In the genomic region with DNA sequence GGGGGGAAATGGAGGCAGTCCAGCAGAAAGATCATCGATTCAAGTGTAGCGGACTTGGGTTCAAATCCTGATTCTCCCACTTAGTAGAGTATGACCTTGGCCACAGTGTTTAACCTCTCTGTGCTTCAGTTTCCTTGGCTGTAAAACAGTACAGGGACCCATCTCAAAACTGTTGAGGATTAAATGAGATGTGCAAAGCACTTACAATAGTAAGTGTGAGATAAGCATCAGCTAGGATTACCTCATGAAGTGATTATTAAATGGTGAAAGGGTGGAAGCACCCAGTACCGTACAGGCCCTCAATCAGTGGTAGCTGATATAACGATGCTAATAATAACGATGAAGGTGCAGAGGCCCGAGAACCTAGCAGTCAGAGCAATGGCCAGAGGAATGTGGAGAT, we compare ENCODE assay signal across 8 cellular contexts. TPM values are rescaled to one million over a fixed set of nuclear protein-coding genes. Genes with fewer than 3 reads are reported as not detected.
DNase-seq lines count a peak whose midpoint lies in the region; ATAC-seq, FAIRE-seq and TF ChIP-seq lines count a peak whose summit lies in the region.

No MANE protein-coding gene starts in this region.

- no peak for FAIRE-seq in urothelium cell line (lab: Jason Lieb, UNC)

- WGBS in prostate gland = 63% methylated on average over 6 of the region's 6 CpGs

- H3K4me1 Mint-ChIP-seq in MCF 10A (ENCODE audit: insufficient read depth, unreplicated experiment) (peaks cover 24% of the 10 kb centered on the region), Caco-2 (ENCODE audit: low read depth, unreplicated experiment) (peaks cover 8% of the 10 kb centered on the region)

- H3K36me3 Mint-ChIP-seq in MCF 10A (ENCODE audit: insufficient read depth, unreplicated experiment) (peaks cover 24% of the 10 kb centered on the region), Caco-2 (ENCODE audit: insufficient read depth, unreplicated experiment) (peaks cover 4% of the 10 kb centered on the region)

- TF ChIP-seq POLR2A in prostate gland (IDR thresholded peaks at IDR 0.05) = no peak

- intact Hi-C loops in MCF 10A (cut with micrococcal nuclease) = loop anchor here (1.0 to 10.0 kb wide), 8 partner anchors 15 to 399 kb away; a partner anchor contains a TSS
- intact Hi-C loops in prostate gland (cut with DNase I) = loop anchor here (5.0 kb wide), 1 partner anchor 104 kb away; a partner anchor contains a TSS
- intact Hi-C loops in Caco-2 (cut with micrococcal nuclease; ENCODE audit: unreplicated experiment) = loop anchor here (1.0 kb wide), 1 partner anchor 45 kb away; no protein-coding TSS in a partner anchor

- H3K27me3 ChIP-seq in prostate gland (replicated peaks; ENCODE audit: insufficient read depth) (no peaks in the 10 kb centered on the region), Caco-2 (replicated peaks; ENCODE audit: control insufficient read depth, insufficient read depth, low read length) (no peaks in the 10 kb centered on the region)

- no peak for TF ChIP-seq CTCF in MCF 10A (IDR thresholded peaks at IDR 0.05; ENCODE audit: unreplicated experiment)
- no peak for TF ChIP-seq CTCF in prostate gland (IDR thresholded peaks at IDR 0.05)
- no peak for TF ChIP-seq CTCF in Caco-2 (IDR thresholded peaks at IDR 0.05; ENCODE audit: insufficient read depth in 1 of 2, low read depth in 1 of 2, low read length in 1 of 2, severe bottlenecking in 1 of 2, unreplicated experiment in 1 of 2)

- DNase-seq in MCF 10A (ENCODE audit: unreplicated experiment) (no peak), prostate gland (ENCODE audit: low spot score) (no peak), urothelium cell line (ENCODE audit: low spot score) (no peak), activated gamma-delta T cell (lab: John Stamatoyannopoulos, UW) (no peak), Caco-2 (no peak), NK-92 (lab: John Stamatoyannopoulos, UW; ENCODE audit: unreplicated experiment) (no peak)

- H3K27ac ChIP-seq in prostate gland = peak overlapping the region; percentile 89

- ATAC-seq in GM18867 (IDR thresholded peaks at IDR 0.05; ENCODE audit: unreplicated experiment) = peak; percentile 1
- peak; percentile 6 for ATAC-seq in HG03159 (IDR thresholded peaks at IDR 0.05; ENCODE audit: unreplicated experiment)

- H3K4me1 ChIP-seq in prostate gland (replicated peaks) (no peaks in the 10 kb centered on the region), Caco-2 (0 out of 2 replicates have a peak, but pooled peaks cover 6% of the 10 kb centered on the region)

- POLR2A ChIA-PET in MCF 10A (lab: Yijun Ruan, JAX) = interaction anchor here (0.7 to 12.1 kb wide), 20 partner anchors 11 to 675 kb away, joined by 3 to 679 read pairs (median 8); a partner anchor contains a TSS
- POLR2A ChIA-PET in Caco-2 (lab: Charles Lee) = no interaction called here

- H3K4me3 Mint-ChIP-seq in MCF 10A (ENCODE audit: unreplicated experiment) (peak overlapping the region; percentile 45), Caco-2 (ENCODE audit: unreplicated experiment) (no peak overlapping the region)

- H3K9me3 Mint-ChIP-seq in MCF 10A (ENCODE audit: unreplicated experiment) (no peaks in the 10 kb centered on the region), Caco-2 (ENCODE audit: unreplicated experiment) (no peaks in the 10 kb centered on the region)

- H3K9me3 ChIP-seq in prostate gland (no peaks in the 10 kb centered on the region), Caco-2 (no peaks in the 10 kb centered on the region)

- CTCF ChIA-PET in MCF 10A (lab: Yijun Ruan, JAX) = interaction anchor here (0.6 to 9.3 kb wide), 13 partner anchors 9 to 222 kb away, joined by 3 to 157 read pairs (median 7); a partner anchor contains a TSS
- CTCF ChIA-PET in Caco-2 (lab: Charles Lee) = interaction anchor here (1.0 to 1.3 kb wide), 3 partner anchors 12 to 104 kb away, joined by 4 to 6 read pairs (median 4); a partner anchor contains a TSS

- no TSS peak for BruUV-seq in MCF 10A (replicated peaks; lab: Mats Ljungman, UMichigan)
- BruUV-seq in Caco-2 (replicated peaks; lab: Mats Ljungman, UMichigan) = no TSS peak

- H3K27me3 Mint-ChIP-seq in MCF 10A (ENCODE audit: insufficient read depth, unreplicated experiment) = peaks cover 69% of the 10 kb centered on the region
- no peaks in the 10 kb centered on the region for H3K27me3 Mint-ChIP-seq in Caco-2 (ENCODE audit: insufficient read depth, unreplicated experiment)

- peak overlapping the region; percentile 90 for H3K27ac Mint-ChIP-seq in MCF 10A (ENCODE audit: low read depth, unreplicated experiment)
- no peak overlapping the region for H3K27ac Mint-ChIP-seq in Caco-2 (ENCODE audit: unreplicated experiment)

- no peaks in the 10 kb centered on the region for H3K36me3 ChIP-seq in prostate gland
- H3K36me3 ChIP-seq in Caco-2 (ENCODE audit: control insufficient read depth, insufficient read depth, low read length) = no peaks in the 10 kb centered on the region

- H3K4me3 ChIP-seq in prostate gland (no peak overlapping the region), Caco-2 (ENCODE audit: low read depth, low read length) (no peak overlapping the region)

RNA-seq across cellular contexts. Expression of a gene that starts 45.1 kb away (rescaled TPM):
- 27.9 and 29.7 TPM in 2 replicates for total RNA-seq in MCF 10A (2022)
- 10 to 100 TPM; 37.5 to 37.6 TPM for total RNA-seq in prostate gland
- 30.0 and 34.3 TPM in 2 replicates for total RNA-seq in Caco-2 (2022)
